ENCODE assay signal across 8 cellular contexts in the genomic region with DNA sequence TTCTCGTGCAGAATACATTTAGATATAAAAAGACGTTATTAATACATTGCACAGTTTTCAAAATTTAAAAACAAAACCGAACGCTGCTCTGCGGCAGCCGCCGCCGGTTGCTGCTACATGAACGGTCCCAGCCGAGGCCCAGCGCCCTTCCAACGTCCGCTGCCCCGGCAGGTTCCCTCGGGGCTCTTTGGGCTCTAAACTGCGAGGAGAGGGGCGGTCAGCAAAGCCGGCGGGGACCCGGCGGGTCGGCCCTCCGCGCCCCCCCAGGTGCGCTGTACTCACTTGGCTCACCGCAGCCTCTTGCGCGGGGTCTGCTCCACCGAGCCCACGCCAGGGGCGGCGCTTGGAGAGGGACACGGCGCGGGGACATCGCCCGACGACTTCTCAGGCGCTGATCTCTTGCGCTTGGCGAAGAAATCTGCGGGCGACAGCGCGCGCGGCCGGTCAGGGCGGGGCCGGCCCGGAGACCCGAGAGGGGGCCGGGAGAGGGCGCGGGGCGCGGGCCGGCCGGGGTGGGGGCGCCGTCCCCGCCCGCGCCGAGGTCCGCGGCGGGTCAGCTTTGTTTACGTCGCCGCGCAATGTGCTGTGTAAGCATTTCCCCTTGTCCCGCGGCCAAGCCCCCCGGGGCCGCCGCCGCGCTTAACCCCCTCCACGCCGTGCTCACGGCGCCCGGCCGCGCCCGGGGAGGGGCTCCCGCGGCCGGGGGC. TPM values are rescaled to one million over a fixed set of nuclear protein-coding genes. Genes with fewer than 3 reads are reported as not detected.
DNase-seq lines count a peak whose midpoint lies in the region; ATAC-seq, FAIRE-seq and TF ChIP-seq lines count a peak whose summit lies in the region.

No MANE protein-coding gene starts in this region.

- H2AFZ ChIP-seq in K562 (ENCODE audit: low read depth, low read length): peak overlapping the region; percentile 35; the same call in 1 of the 2 replicates

- H3K9me1 ChIP-seq in K562 (ENCODE audit: control insufficient read depth, insufficient read depth, low read length): no peaks in the 10 kb centered on the region

- CTCF ChIA-PET in K562 (lab: Yijun Ruan, JAX; ENCODE audit: low intra/inter-chr PET ratio): interaction anchor here (1.0 to 10.6 kb wide), 2 partner anchors 46 to 350 kb away, joined by 3 to 228 read pairs; no protein-coding TSS in a partner anchor

- H3K4me1 ChIP-seq in HUES64 (ENCODE audit: insufficient read depth, low read length) (peaks cover 27% of the 10 kb centered on the region), K562 (replicated peaks in 1 of 2; ENCODE audit: control insufficient read depth in 2 of 2, insufficient read depth in 2 of 2, low read length in 2 of 2) (peaks cover 12 to 67% of the 10 kb centered on the region in 2 experiments; a peak in 4 of 5 replicates)

- no peaks in the 10 kb centered on the region for H3K9me3 Mint-ChIP-seq in immature natural killer cell
- no peaks in the 10 kb centered on the region for H3K9me3 Mint-ChIP-seq in stimulated activated memory B cell treated with anti-CD40 and anti-IgM and Interleukin-4, amounts not matched to agents 10 μg/mL and 1 μg/mL and 100 μg/mL, for 72 hours

- no peaks in the 10 kb centered on the region for H4K20me1 ChIP-seq in K562 (replicated peaks; ENCODE audit: control insufficient read depth, insufficient read depth, low read length)

- H3K79me2 ChIP-seq in K562 (ENCODE audit: control insufficient read depth, insufficient read depth, low read length): no peaks in the 10 kb centered on the region

- in situ Hi-C loops in K562 (cut with MboI): no loop called here

- DNase-seq in K562 (ENCODE audit: extremely low read depth in 1 of 4, low spot score in 3 of 4) (peak; percentile 44 to 68 (median 54)), immature natural killer cell (no peak), DMS114 treated with DMSO at 0.1 percent for 48 hours (lab: John Stamatoyannopoulos, UW; ENCODE audit: unreplicated experiment) (no peak), NCI-H1092 treated with DMSO at 0.1 percent for 48 hours (lab: John Stamatoyannopoulos, UW) (no peak), NCI-H2171 treated with DMSO at 0.1 percent for 48 hours (lab: John Stamatoyannopoulos, UW) (no peak)

- H3K27ac Mint-ChIP-seq in immature natural killer cell: no peak overlapping the region
- no peak overlapping the region for H3K27ac Mint-ChIP-seq in stimulated activated memory B cell treated with anti-CD40 and anti-IgM and Interleukin-4, amounts not matched to agents 10 μg/mL and 1 μg/mL and 100 μg/mL, for 72 hours

- peak overlapping the region; percentile 59 to 81 (median 72) for H3K4me3 Mint-ChIP-seq in immature natural killer cell
- peak overlapping the region; percentile 44 for H3K4me3 Mint-ChIP-seq in stimulated activated memory B cell treated with anti-CD40 and anti-IgM and Interleukin-4, amounts not matched to agents 10 μg/mL and 1 μg/mL and 100 μg/mL, for 72 hours

- no peaks in the 10 kb centered on the region for H3K36me3 Mint-ChIP-seq in immature natural killer cell
- no peaks in the 10 kb centered on the region for H3K36me3 Mint-ChIP-seq in stimulated activated memory B cell treated with anti-CD40 and anti-IgM and Interleukin-4, amounts not matched to agents 10 μg/mL and 1 μg/mL and 100 μg/mL, for 72 hours

- no peak overlapping the region for H3K27ac ChIP-seq in HUES64 (ENCODE audit: low read depth, low read length)
- H3K27ac ChIP-seq in K562 (ENCODE audit: extremely low read depth, low read depth, low read length): peak overlapping the region; percentile 41; the same call in 1 of the 3 replicates

- H3K27me3 ChIP-seq in HUES64 (ENCODE audit: insufficient read depth, low read length) (peaks cover 79% of the 10 kb centered on the region), K562 (ENCODE audit: control insufficient read depth in 2 of 2, insufficient read depth in 2 of 2, low read length in 2 of 2) (0 out of 5 replicates have a peak, but pooled peaks cover 0 to 5% of the 10 kb centered on the region in 2 experiments)

- no peaks in the 10 kb centered on the region for H3K36me3 ChIP-seq in HUES64 (ENCODE audit: insufficient read depth, low read length)
- H3K36me3 ChIP-seq in K562 (ENCODE audit: control insufficient read depth, insufficient read depth, low read length): no peaks in the 10 kb centered on the region

- TF ChIP-seq POLR2A in K562 (conservative IDR thresholded peaks at IDR 0.05): no peak

- no peak for TF ChIP-seq EP300 in K562 (IDR thresholded peaks at IDR 0.05; ENCODE audit: low read length)

- H3K4me1 Mint-ChIP-seq in immature natural killer cell: peaks cover 14 to 22% of the 10 kb centered on the region in 2 donors
- peaks cover 28% of the 10 kb centered on the region for H3K4me1 Mint-ChIP-seq in stimulated activated memory B cell treated with anti-CD40 and anti-IgM and Interleukin-4, amounts not matched to agents 10 μg/mL and 1 μg/mL and 100 μg/mL, for 72 hours

- TF ChIP-seq RAD21 in K562 (CRISPR knock-in tag; conservative IDR thresholded peaks at IDR 0.05 in 1 of 2, IDR thresholded peaks at IDR 0.05 in 1 of 2): no peak

- FAIRE-seq in K562 (lab: Jason Lieb, UNC): no peak

- TF ChIP-seq CTCF in K562 (IDR thresholded peaks at IDR 0.05 in 2 of 3, conservative IDR thresholded peaks at IDR 0.05 in 1 of 3; ENCODE audit: insufficient read depth in 2 of 3, low read depth in 1 of 3, low read length in 3 of 3): no peak

- H3K9ac ChIP-seq in HUES64 (ENCODE audit: low read depth, low read length): peak overlapping the region; percentile 60
- H3K9ac ChIP-seq in K562 (ENCODE audit: insufficient read depth in 1 of 2, low read depth in 2 of 2, low read length in 2 of 2): peak overlapping the region; percentile 47 to 91; a peak in 3 of 4 replicates

- POLR2A ChIA-PET in K562 (lab: Yijun Ruan, JAX): interaction anchor here (0.6 to 1.1 kb wide), 6 partner anchors 45 to 350 kb away, joined by 3 to 4 read pairs (median 3); a partner anchor contains a TSS

- H3K4me2 ChIP-seq in K562 (ENCODE audit: insufficient read depth, low read length): peak overlapping the region; percentile 57

- H3K27me3 Mint-ChIP-seq in immature natural killer cell (ENCODE audit: low read depth in 3 of 3): peaks cover 7 to 14% (median 14%) of the 10 kb centered on the region in 3 donors
- peaks cover 24% of the 10 kb centered on the region for H3K27me3 Mint-ChIP-seq in stimulated activated memory B cell treated with anti-CD40 and anti-IgM and Interleukin-4, amounts not matched to agents 10 μg/mL and 1 μg/mL and 100 μg/mL, for 72 hours

- no peaks in the 10 kb centered on the region for H3K9me3 ChIP-seq in HUES64 (ENCODE audit: insufficient read depth, low read depth, low read length)
- peaks cover 2% of the 10 kb centered on the region for H3K9me3 ChIP-seq in K562 (replicated peaks; ENCODE audit: control insufficient read depth, insufficient read depth, low read depth, low read length)

- BruUV-seq in K562 (replicated peaks; lab: Mats Ljungman, UMichigan): no TSS peak

- H3K4me3 ChIP-seq in HUES64 (ENCODE audit: low read length) (peak overlapping the region; percentile 57), K562 (peak overlapping the region; percentile 59)

- intact Hi-C loops in K562 (cut with micrococcal nuclease): loop anchor here (2.0 to 10.0 kb wide), 2 partner anchors 15 to 319 kb away; no protein-coding TSS in a partner anchor

- ATAC-seq in K562 (no peak), GM18520 (IDR thresholded peaks at IDR 0.05; ENCODE audit: unreplicated experiment) (no peak)
- ATAC-seq in stimulated activated memory B cell treated with anti-CD40 and anti-IgM and Interleukin-4, amounts not matched to agents 10 μg/mL and 1 μg/mL and 100 μg/mL, for 72 hours: no peak

- WGBS in HUES64: 3% methylated on average over 90 of the region's 90 CpGs
- WGBS in K562 (ENCODE audit: insufficient coverage, low coverage, missing lambda C conversion rate): 18% methylated on average over 46 of the region's 90 CpGs

RNA-seq across cellular contexts. Expression of a gene that starts 1.7 kb away (rescaled TPM):
- polyA plus RNA-seq in HUES64 (2013, experiment 1 of 2): 18.6 TPM
- polyA plus RNA-seq in HUES64 (2013, experiment 2 of 2): 31.3 TPM
- 7.1 and 13.9 TPM in 2 replicates for total RNA-seq in K562 (2011; cell fraction: chromatin; rRNA removed; ENCODE audit: low replicate concordance)
- 20.5 and 24.5 TPM in 2 replicates for total RNA-seq in K562 (2011; cell fraction: nucleolus; rRNA removed)
- total RNA-seq in K562 (2011; cell fraction: nucleoplasm; rRNA removed): 10.9 and 11.1 TPM in 2 replicates
- total RNA-seq in K562 (2014; rRNA removed) (19.2 and 23.5 TPM in 2 replicates), K562 (2014; rRNA removed; fragmentation: Illumina TruSeq; extraction: Trizol) (3.5 and 4.0 TPM in 2 replicates), K562 (2015; rRNA removed; fragmentation: Illumina TruSeq; extraction: Trizol) (2.8 and 3.5 TPM in 2 replicates), K562 (2021) (21.1 and 21.9 TPM in 2 replicates)
- polyA plus RNA-seq in K562 (2011; rRNA removed) (9.2 and 17.4 TPM in 2 replicates), K562 (2014; fragmentation: Illumina TruSeq; extraction: Trizol) (3.9 and 5.2 TPM in 2 replicates), K562 (2014; fragmentation: Nextera tagmentation; extraction: Ambion mirVana) (10 to 100 TPM in 1 of 2 experiments, 1 to 10 TPM in 1; 9.3 to 18.7 TPM), K562 (2014; rRNA removed) (11.0 and 13.0 TPM in 2 replicates), immature natural killer cell (under 1 TPM in 1 of 3 donors, not detected in 2; 0.24 TPM)
- 12.9 and 29.1 TPM in 2 replicates for polyA plus RNA-seq in K562 (2011; cell fraction: cytosol; rRNA removed)
- polyA plus RNA-seq in K562 (2011; cell fraction: nucleus; rRNA removed): 25.4 and 25.7 TPM in 2 replicates
- polyA plus RNA-seq in K562 (2012): 10.9 and 13.2 TPM in 2 replicates
- 4.8 and 6.4 TPM in 2 replicates for polyA minus RNA-seq in K562 (2011; rRNA and poly(A)+ RNA removed)
- polyA minus RNA-seq in K562 (2011; cell fraction: cytosol; rRNA and poly(A)+ RNA removed): 11.8 and 22.5 TPM in 2 replicates
- 7.5 and 8.9 TPM in 2 replicates for polyA minus RNA-seq in K562 (2011; cell fraction: nucleus; rRNA and poly(A)+ RNA removed)

RNA-seq across cellular contexts. Expression of a gene that starts 45.4 kb away (rescaled TPM):
- 8.3 TPM for polyA plus RNA-seq in HUES64 (2013, experiment 1 of 2)
- polyA plus RNA-seq in HUES64 (2013, experiment 2 of 2): 9.8 TPM
- total RNA-seq in K562 (2011; cell fraction: chromatin; rRNA removed; ENCODE audit: low replicate concordance): 3.2 and 7.8 TPM in 2 replicates
- 13.6 and 14.7 TPM in 2 replicates for total RNA-seq in K562 (2011; cell fraction: nucleolus; rRNA removed)
- total RNA-seq in K562 (2011; cell fraction: nucleoplasm; rRNA removed): 5.4 and 5.7 TPM in 2 replicates
- 14.8 and 26.2 TPM in 2 replicates for total RNA-seq in K562 (2014; rRNA removed)
- 0.70 and 0.76 TPM in 2 replicates for total RNA-seq in K562 (2014; rRNA removed; fragmentation: Illumina TruSeq; extraction: Trizol)
- total RNA-seq in K562 (2015; rRNA removed; fragmentation: Illumina TruSeq; extraction: Trizol): 5.7 and 6.3 TPM in 2 replicates
- 42.4 and 43.2 TPM in 2 replicates for total RNA-seq in K562 (2021)
- polyA plus RNA-seq in K562 (2011; rRNA removed): 4.7 and 4.9 TPM in 2 replicates
- 19.3 and 101 TPM in 2 replicates for polyA plus RNA-seq in K562 (2011; cell fraction: cytosol; rRNA removed)
- polyA plus RNA-seq in K562 (2011; cell fraction: nucleus; rRNA removed): 10.5 and 21.0 TPM in 2 replicates
- 26.8 and 31.0 TPM in 2 replicates for polyA plus RNA-seq in K562 (2012)
- polyA plus RNA-seq in K562 (2014; fragmentation: Illumina TruSeq; extraction: Trizol): 4.0 and 24.8 TPM in 2 replicates
- under 1 TPM; 0.43 to 0.87 TPM for polyA plus RNA-seq in K562 (2014; fragmentation: Nextera tagmentation; extraction: Ambion mirVana)
- 33.6 and 37.8 TPM in 2 replicates for polyA plus RNA-seq in K562 (2014; rRNA removed)
- 0.84 and 1.1 TPM in 2 replicates for polyA minus RNA-seq in K562 (2011; rRNA and poly(A)+ RNA removed)
- polyA minus RNA-seq in K562 (2011; cell fraction: cytosol; rRNA and poly(A)+ RNA removed): 14.8 and 27.2 TPM in 2 replicates
- 11.8 and 14.1 TPM in 2 replicates for polyA minus RNA-seq in K562 (2011; cell fraction: nucleus; rRNA and poly(A)+ RNA removed)
- under 1 TPM in 1 of 3 donors, not detected in 2; 0.27 TPM for polyA plus RNA-seq in immature natural killer cell

Comparison
In these comparisons a context has a peak if more than half of its experiments do, and no peak if none do; other contexts are left out.
1. DNase-seq: peak in K562 (4 of 4); none in immature natural killer cell (0 of 3), DMS114 treated with DMSO at 0.1 percent for 48 hours (single experiment), NCI-H1092 treated with DMSO at 0.1 percent for 48 hours (single experiment) and NCI-H2171 treated with DMSO at 0.1 percent for 48 hours (single experiment).